ENCODE assay signal across 16 cellular contexts in the genomic region with DNA sequence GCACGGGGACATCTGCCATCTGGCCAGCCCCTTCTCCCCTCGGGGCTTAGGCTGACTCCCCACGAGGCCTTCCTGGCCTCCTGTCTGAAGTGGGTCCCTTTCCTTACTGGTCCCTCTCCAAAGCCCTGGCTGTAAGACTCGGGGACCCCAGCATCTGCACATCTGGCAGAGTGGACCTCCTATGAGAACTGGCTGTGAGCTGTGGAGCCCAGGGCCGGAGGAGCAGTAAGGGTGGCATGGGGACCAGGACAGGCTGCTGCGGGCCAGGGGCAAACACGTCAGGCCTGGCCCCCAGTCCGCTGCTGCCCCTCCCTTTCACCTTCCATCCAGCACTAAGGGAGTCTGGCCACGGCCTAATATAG. TPM values are rescaled to one million over a fixed set of nuclear protein-coding genes. Genes with fewer than 3 reads are reported as not detected.
DNase-seq lines count a peak whose midpoint lies in the region; ATAC-seq, FAIRE-seq and TF ChIP-seq lines count a peak whose summit lies in the region.
"Had no signal": no experiment of that assay in that cellular context is flagged by ENCODE, and none has a peak within 500 bp of the region (broad histone marks: within the 10 kb centered on the region; RNA-seq: fewer than 3 reads in every experiment).

No MANE protein-coding gene starts in this region.

- no peak overlapping the region for H2BK20ac ChIP-seq in H1 (ENCODE audit: low read length)

- H4K20me1 ChIP-seq in H1 (replicated peaks in 1 of 2; ENCODE audit: control insufficient read depth in 1 of 2, insufficient read depth in 2 of 2, low read length in 2 of 2): peaks cover 4 to 16% of the 10 kb centered on the region in 2 experiments

- no peak overlapping the region for H3K23ac ChIP-seq in H1 (ENCODE audit: insufficient read length)

- H4K8ac ChIP-seq in H1 (ENCODE audit: extremely low read depth, insufficient read depth, low read length): peak overlapping the region; percentile 5; the same call in 1 of the 2 replicates

- TF ChIP-seq CTCF in left ventricle myocardium inferior (IDR thresholded peaks at IDR 0.05; ENCODE audit: borderline replicate concordance) (no peak), H1 (IDR thresholded peaks at IDR 0.05; ENCODE audit: control extremely low read depth in 1 of 3, insufficient read depth in 1 of 3, low read depth in 1 of 3, low read length in 3 of 3) (no peak), psoas muscle (IDR thresholded peaks at IDR 0.05) (no peak), ascending aorta (IDR thresholded peaks at IDR 0.05) (no peak)

- CTCF ChIA-PET in H1 (lab: Charles Lee; ENCODE audit: partially characterized antibody): interaction anchor here (1.4 to 1.8 kb wide), 2 partner anchors 31 to 33 kb away, joined by 4 to 6 read pairs; no protein-coding TSS in a partner anchor

- WGBS in right cardiac atrium: 56% methylated on average over 9 of the region's 9 CpGs
- 81% methylated on average over 9 of the region's 9 CpGs; no CpG with 5 or more reads in 1 of the 2 experiments for WGBS in H1 (ENCODE audit: extremely low coverage in 1 of 2, insufficient coverage in 1 of 2, insufficient read length in 1 of 2, insufficient replicate concordance in 2 of 2, low coverage in 1 of 2, low lambda C conversion rate in 2 of 2, missing lambda C conversion rate in 1 of 2), 2 experiments
- WGBS in psoas muscle, 3 donors: 43 to 62% (median 54%) methylated on average over 8 to 9 of the region's 9 CpGs

- H3K27ac ChIP-seq in right cardiac atrium (ENCODE audit: low read length) (no peak overlapping the region), left ventricle myocardium inferior (replicated peaks) (no peak overlapping the region), H1 (ENCODE audit: low read depth, low read length) (no peak overlapping the region), psoas muscle (no peak overlapping the region), ascending aorta (no peak overlapping the region)
- H3K27ac ChIP-seq: A549 had no signal

- H3K79me1 ChIP-seq in H1 (ENCODE audit: low read depth, low read length): no peaks in the 10 kb centered on the region

- H2AFZ ChIP-seq in H1 (ENCODE audit: low read length): no peak overlapping the region

- H3K4me3 ChIP-seq in right cardiac atrium (ENCODE audit: low read length) (no peak overlapping the region), left ventricle myocardium inferior (no peak overlapping the region), H1 (ENCODE audit: extremely low read depth in 1 of 4, insufficient read depth in 2 of 4, low read depth in 3 of 4, low read length in 4 of 4) (no peak overlapping the region), psoas muscle (no peak overlapping the region), ascending aorta (no peak overlapping the region)
- H3K4me3 ChIP-seq: A549 had no signal

- POLR2A ChIA-PET in H1 (lab: Charles Lee; ENCODE audit: partially characterized antibody): interaction anchor here (1.5 to 1.6 kb wide), 2 partner anchors 16 to 18 kb away, joined by 4 to 6 read pairs; no protein-coding TSS in a partner anchor

- peaks cover 15% of the 10 kb centered on the region; the same call in 1 of the 2 replicates for H3K23me2 ChIP-seq in H1 (ENCODE audit: low read depth, low read length)

- H3K79me2 ChIP-seq in H1 (ENCODE audit: control insufficient read depth in 1 of 2, insufficient read depth in 2 of 2, low read length in 2 of 2): no peaks in the 10 kb centered on the region

- no peak overlapping the region for H4K5ac ChIP-seq in H1 (ENCODE audit: insufficient read length, low read depth, low read length)

- H3K27me3 ChIP-seq in right cardiac atrium (ENCODE audit: control insufficient read depth, insufficient read depth) (no peaks in the 10 kb centered on the region), left ventricle myocardium inferior (ENCODE audit: low read depth) (peaks cover 69% of the 10 kb centered on the region), H1 (replicated peaks in 1 of 4; ENCODE audit: control insufficient read depth in 3 of 4, extremely low read depth in 1 of 4, insufficient read depth in 3 of 4, low read length in 3 of 4) (peaks cover 13 to 35% (median 28%) of the 10 kb centered on the region in 4 experiments), psoas muscle (ENCODE audit: insufficient read depth in 3 of 3, low read length in 2 of 3) (peaks cover 0 to 67% (median 35%) of the 10 kb centered on the region in 3 donors), ascending aorta (peaks cover 11% of the 10 kb centered on the region)

- no peak overlapping the region for H2BK15ac ChIP-seq in H1 (ENCODE audit: low read length)

- DNase-seq in right cardiac atrium: peak; percentile 8 to 43 (median 33)
- DNase-seq in left ventricle myocardium inferior: no peak
- DNase-seq in H1 (ENCODE audit: low read depth in 1 of 2, low spot score in 2 of 2): no peak
- DNase-seq in psoas muscle: peak; percentile 10 to 36
- no peak for DNase-seq in NCI-H524 (lab: John Stamatoyannopoulos, UW)
- no peak for DNase-seq in ascending aorta (ENCODE audit: low spot score in 2 of 2)
- DNase-seq: BE2C; Caco-2; CD8-positive, alpha-beta memory T cell; DND-41; GDM1; HCEC 1CT; HFFc6 had no signal

- H3K4me1 ChIP-seq in right cardiac atrium (ENCODE audit: control insufficient read depth, insufficient read depth, low read length) (peaks cover 5% of the 10 kb centered on the region), left ventricle myocardium inferior (peaks cover 30% of the 10 kb centered on the region), H1 (replicated peaks in 1 of 4; ENCODE audit: control insufficient read depth in 3 of 4, insufficient read depth in 4 of 4, low read length in 3 of 4) (peaks cover 0 to 11% (median 6%) of the 10 kb centered on the region in 4 experiments; a peak in 4 of 7 replicates), psoas muscle (peaks cover 13% of the 10 kb centered on the region), ascending aorta (peaks cover 10 to 13% of the 10 kb centered on the region in 2 donors)
- H3K4me1 ChIP-seq: BE2C, Caco-2 had no signal

- H3K4ac ChIP-seq in H1 (replicated peaks; ENCODE audit: insufficient read length, low read depth, low read length): no peak overlapping the region

- H3K9me3 ChIP-seq in right cardiac atrium (ENCODE audit: control insufficient read depth, low read length): no peaks in the 10 kb centered on the region
- no peaks in the 10 kb centered on the region for H3K9me3 ChIP-seq in left ventricle myocardium inferior (replicated peaks)
- no peaks in the 10 kb centered on the region for H3K9me3 ChIP-seq in H1 (ENCODE audit: insufficient read depth in 2 of 2, low read depth in 1 of 2, low read length in 1 of 2)
- no peaks in the 10 kb centered on the region for H3K9me3 ChIP-seq in psoas muscle
- no peaks in the 10 kb centered on the region for H3K9me3 ChIP-seq in ascending aorta
- H3K9me3 ChIP-seq: A549, BE2C, Caco-2 had no signal

- H3K56ac ChIP-seq in H1 (replicated peaks; ENCODE audit: insufficient read length, low read depth, low read length): no peak overlapping the region

- H4K91ac ChIP-seq in H1 (replicated peaks; ENCODE audit: insufficient read length, low read length): no peak overlapping the region

- no peak overlapping the region for H2BK120ac ChIP-seq in H1 (replicated peaks; ENCODE audit: low read depth, low read length)

- no peak overlapping the region for H2BK12ac ChIP-seq in H1 (ENCODE audit: low read depth, low read length)

- H3K18ac ChIP-seq in H1 (ENCODE audit: extremely low read depth, low read length): no peak overlapping the region

- no peak overlapping the region for H2AK5ac ChIP-seq in H1 (ENCODE audit: low read depth, low read length)

- no peak for TF ChIP-seq EP300 in H1 (IDR thresholded peaks at IDR 0.05; ENCODE audit: borderline replicate concordance in 1 of 2, low read depth in 2 of 2, low read length in 2 of 2)

- H3K4me2 ChIP-seq in H1 (ENCODE audit: insufficient read depth in 1 of 2, low read depth in 2 of 2, low read length in 2 of 2): no peak overlapping the region
- H3K4me2 ChIP-seq: A549 had no signal

- H3K9ac ChIP-seq in H1 (replicated peaks in 1 of 4; ENCODE audit: extremely low read depth in 1 of 4, low read depth in 3 of 4, low read length in 3 of 4): no peak overlapping the region

- no peak for TF ChIP-seq RAD21 in H1 (IDR thresholded peaks at IDR 0.05 in 1 of 2, conservative IDR thresholded peaks at IDR 0.05 in 1 of 2; ENCODE audit: low read depth in 2 of 2, low read length in 2 of 2)

- no peak for TF ChIP-seq POLR2A in H1 (IDR thresholded peaks at IDR 0.05; ENCODE audit: control extremely low read depth in 1 of 2, low read depth in 2 of 2, low read length in 2 of 2)

- intact Hi-C loops in right cardiac atrium (cut with DNase I) (no loop called here), left ventricle myocardium inferior (cut with micrococcal nuclease) (no loop called here), psoas muscle (cut with DNase I) (loop anchor here (10.0 kb wide), 1 partner anchor 138 kb away; a partner anchor contains a TSS), ascending aorta (cut with DNase I) (loop anchor here (10.0 kb wide), 1 partner anchor 1328 kb away; a partner anchor contains a TSS)

- no peak for FAIRE-seq in H1 (lab: Jason Lieb, UNC)
- FAIRE-seq: A549, GM12892 had no signal

- H3K36me3 ChIP-seq in left ventricle myocardium inferior: no peaks in the 10 kb centered on the region
- no peaks in the 10 kb centered on the region for H3K36me3 ChIP-seq in H1 (ENCODE audit: control insufficient read depth in 2 of 4, insufficient read depth in 4 of 4, low read length in 3 of 4)
- H3K36me3 ChIP-seq in psoas muscle (ENCODE audit: insufficient read depth in 1 of 2, low read depth in 1 of 2): no peaks in the 10 kb centered on the region
- no peaks in the 10 kb centered on the region for H3K36me3 ChIP-seq in ascending aorta
- H3K36me3 ChIP-seq: BE2C had no signal

- no peak for ATAC-seq in right cardiac atrium
- no peak for ATAC-seq in psoas muscle
- ATAC-seq in GM19455 (IDR thresholded peaks at IDR 0.05; ENCODE audit: unreplicated experiment): no peak
- ATAC-seq: A549 had no signal

- no peak overlapping the region for H2BK5ac ChIP-seq in H1 (ENCODE audit: low read depth, low read length)

- H3K14ac ChIP-seq in H1 (ENCODE audit: insufficient read length): no peak overlapping the region

RNA-seq across cellular contexts. Expression of a gene that starts 33.8 kb away (rescaled TPM):
- total RNA-seq in right cardiac atrium: 10 to 100 TPM; 42.4 to 50.2 (median 46.5) TPM
- 30.1 TPM for polyA plus RNA-seq in right cardiac atrium
- 46.2 TPM for total RNA-seq in left ventricle myocardium inferior
- 27.5 and 30.0 TPM in 2 replicates for total RNA-seq in H1 (2021; fragmentation: NEBNext Ultra II Directional; extraction: Animal tissue kit (Norgen Biotek cat#: 25700))
- polyA plus RNA-seq in H1 (2011; rRNA removed): 14.4 and 19.5 TPM in 2 replicates
- 17.3 TPM for polyA plus RNA-seq in H1 (2011; cell fraction: cytosol; rRNA removed)
- 38.7 TPM for polyA plus RNA-seq in H1 (2011; cell fraction: nucleus; rRNA removed)
- 24.9 to 34.9 TPM (median 31.8 TPM) in 4 replicates for polyA plus RNA-seq in H1 (2012, experiment 1 of 2)
- polyA plus RNA-seq in H1 (2012, experiment 2 of 2): 19.3 TPM
- polyA plus RNA-seq in H1 (2013, experiment 1 of 2): 16.3 TPM
- 14.9 TPM for polyA plus RNA-seq in H1 (2013, experiment 2 of 2)
- 16.7 and 19.2 TPM in 2 replicates for polyA minus RNA-seq in H1 (2011; rRNA and poly(A)+ RNA removed)
- 12.9 TPM for polyA minus RNA-seq in H1 (2011; cell fraction: cytosol; rRNA and poly(A)+ RNA removed)
- 14.7 TPM for polyA minus RNA-seq in H1 (2011; cell fraction: nucleus; rRNA and poly(A)+ RNA removed)
- total RNA-seq in psoas muscle: 10 to 100 TPM; 55.8 to 62.7 (median 59.1) TPM
- 10 to 100 TPM; 38.2 to 63.4 (median 49.4) TPM for polyA plus RNA-seq in psoas muscle
- total RNA-seq in ascending aorta: 56.7 TPM

RNA-seq across cellular contexts. Expression of a gene that starts 47.5 kb away (rescaled TPM):
- total RNA-seq in right cardiac atrium: 1 to 10 TPM in 2 of 4 donors, under 1 TPM in 2; 0.94 to 1.1 (median 0.99) TPM
- polyA plus RNA-seq in right cardiac atrium: 1.1 TPM
- 0.91 TPM for total RNA-seq in left ventricle myocardium inferior
- 0.95 and 1.1 TPM in 2 replicates for total RNA-seq in H1 (2021; fragmentation: NEBNext Ultra II Directional; extraction: Animal tissue kit (Norgen Biotek cat#: 25700))
- 1.0 and 1.3 TPM in 2 replicates for polyA plus RNA-seq in H1 (2011; rRNA removed)
- polyA plus RNA-seq in H1 (2011; cell fraction: cytosol; rRNA removed): 1.4 TPM
- polyA plus RNA-seq in H1 (2011; cell fraction: nucleus; rRNA removed): 1.9 TPM
- 1.1 to 1.3 TPM (median 1.2 TPM) in 4 replicates for polyA plus RNA-seq in H1 (2012, experiment 1 of 2)
- polyA plus RNA-seq in H1 (2012, experiment 2 of 2): 1.6 TPM
- polyA plus RNA-seq in H1 (2013, experiment 1 of 2): 1.5 TPM
- polyA plus RNA-seq in H1 (2013, experiment 2 of 2): 1.2 TPM
- polyA minus RNA-seq in H1 (2011; rRNA and poly(A)+ RNA removed): 0.46 and 0.47 TPM in 2 replicates
- polyA minus RNA-seq in H1 (2011; cell fraction: cytosol; rRNA and poly(A)+ RNA removed): 0.95 TPM
- 1.4 TPM for polyA minus RNA-seq in H1 (2011; cell fraction: nucleus; rRNA and poly(A)+ RNA removed)
- 1 to 10 TPM in 2 of 4 donors, under 1 TPM in 2; 0.81 to 1.7 (median 1.0) TPM for total RNA-seq in psoas muscle
- polyA plus RNA-seq in psoas muscle: 1 to 10 TPM; 1.2 to 1.7 (median 1.6) TPM
- 9.9 TPM for total RNA-seq in ascending aorta

Comparison
In these comparisons a context has a peak if more than half of its experiments do, and no peak if none do; other contexts are left out.
1. DNase-seq: peak in right cardiac atrium (3 of 3) and psoas muscle (2 of 2); none in left ventricle myocardium inferior (single experiment), H1 (0 of 2), NCI-H524 (0 of 2) and ascending aorta (0 of 2).
2. intact Hi-C loops: an anchor here in psoas muscle (10.0 kb wide) and ascending aorta (10.0 kb wide); none called in right cardiac atrium and left ventricle myocardium inferior.